ENCODE assay signal across 2 cellular contexts in genomic region chr17:68598074-68598473, GRCh38.
TF ChIP-seq lines count a peak whose summit lies in the region.

No MANE protein-coding gene starts in this region.

TF ChIP-seq in liver, 16 proteins besides CTCF, POLR2A, EP300 and RAD21:
- TF ChIP-seq REST (IDR thresholded peaks at IDR 0.05) (no peak), RXRA (IDR thresholded peaks at IDR 0.05) (no peak), YY1 (IDR thresholded peaks at IDR 0.05) (no peak), MAX (IDR thresholded peaks at IDR 0.05) (no peak), FOXA1 (IDR thresholded peaks at IDR 0.05) (no peak), JUND (IDR thresholded peaks at IDR 0.05) (no peak), SP1 (IDR thresholded peaks at IDR 0.05) (no peak), NR2F2 (IDR thresholded peaks at IDR 0.05) (no peak), ATF3 (IDR thresholded peaks at IDR 0.05) (no peak)
TF ChIP-seq in liver: peak in this region for 0.

TF ChIP-seq in SK-N-SH treated with all-trans-retinoic acid at 6 μM for 48 hours, 23 proteins besides CTCF, POLR2A, EP300 and RAD21:
- TF ChIP-seq GLIS3 (CRISPR knock-in tag; IDR thresholded peaks at IDR 0.05) (no peak), POU6F1 (CRISPR knock-in tag; IDR thresholded peaks at IDR 0.05; ENCODE audit: borderline replicate concordance, low read depth) (no peak), OSR1 (CRISPR knock-in tag; IDR thresholded peaks at IDR 0.05) (no peak), PATZ1 (CRISPR knock-in tag; IDR thresholded peaks at IDR 0.05; ENCODE audit: borderline replicate concordance) (no peak), TCF4 (CRISPR knock-in tag; IDR thresholded peaks at IDR 0.05; ENCODE audit: borderline replicate concordance) (no peak), ZNF70 (CRISPR knock-in tag; IDR thresholded peaks at IDR 0.05) (no peak), CSRNP3 (CRISPR knock-in tag; IDR thresholded peaks at IDR 0.05) (no peak), ISL1 (CRISPR knock-in tag; IDR thresholded peaks at IDR 0.05) (no peak), BACH2 (CRISPR knock-in tag; IDR thresholded peaks at IDR 0.05; ENCODE audit: borderline replicate concordance) (no peak), RARB (CRISPR knock-in tag; IDR thresholded peaks at IDR 0.05) (no peak), ZNF565 (CRISPR knock-in tag; conservative IDR thresholded peaks at IDR 0.05; ENCODE audit: low read depth) (no peak), SNAI2 (CRISPR knock-in tag; IDR thresholded peaks at IDR 0.05) (no peak), ZFP3 (CRISPR knock-in tag; IDR thresholded peaks at IDR 0.05) (no peak), ARNTL (CRISPR knock-in tag; IDR thresholded peaks at IDR 0.05; ENCODE audit: borderline replicate concordance, low read depth) (no peak), CREB5 (CRISPR knock-in tag; IDR thresholded peaks at IDR 0.05; ENCODE audit: low read depth) (no peak), PPARA (CRISPR knock-in tag; IDR thresholded peaks at IDR 0.05; ENCODE audit: borderline replicate concordance) (no peak)
